20 cellular contexts compared by ENCODE assay signal in the genomic region with DNA sequence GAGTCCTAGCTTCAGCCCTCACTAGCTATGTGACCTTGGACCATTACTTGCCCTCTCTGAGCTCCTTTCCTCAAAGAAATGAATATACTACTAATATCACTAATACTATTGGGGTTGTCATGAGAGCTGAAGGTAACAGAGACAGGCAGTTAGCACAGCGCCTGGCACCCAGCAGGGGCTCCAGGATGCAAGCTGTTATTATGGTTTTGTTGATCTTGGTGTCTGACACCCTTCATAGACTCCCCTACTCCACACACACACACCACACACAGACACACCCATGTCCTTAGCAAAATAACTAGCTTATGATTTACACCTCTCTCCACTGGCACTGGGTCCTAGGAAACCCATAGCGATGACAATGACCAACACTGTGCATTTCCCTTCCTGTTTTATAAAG.
DNase-seq lines count a peak whose midpoint lies in the region; FAIRE-seq and TF ChIP-seq lines count a peak whose summit lies in the region.
"Had no signal": no experiment of that assay in that cellular context is flagged by ENCODE, and none has a peak within 500 bp of the region (broad histone marks: within the 10 kb centered on the region; RNA-seq: fewer than 3 reads in every experiment).

No MANE protein-coding gene starts in this region.

- H3K36me3 ChIP-seq in H1 (ENCODE audit: control insufficient read depth in 2 of 4, insufficient read depth in 4 of 4, low read length in 3 of 4), result no peaks in the 10 kb centered on the region
- no peaks in the 10 kb centered on the region for H3K36me3 ChIP-seq in Peyer's patch
- H3K36me3 ChIP-seq: BE2C, SJCRH30 had no signal

- no peak for TF ChIP-seq EP300 in H1 (IDR thresholded peaks at IDR 0.05; ENCODE audit: borderline replicate concordance in 1 of 2, low read depth in 2 of 2, low read length in 2 of 2)

- peaks cover 1 to 14% (median 8%) of the 10 kb centered on the region in 4 experiments for H3K4me1 ChIP-seq in H1 (replicated peaks in 1 of 4; ENCODE audit: control insufficient read depth in 3 of 4, insufficient read depth in 4 of 4, low read length in 3 of 4)
- H3K4me1 ChIP-seq in Peyer's patch, result no peaks in the 10 kb centered on the region

- no peak overlapping the region for H2AFZ ChIP-seq in H1 (ENCODE audit: low read length)

- H4K20me1 ChIP-seq in H1 (replicated peaks in 1 of 2; ENCODE audit: control insufficient read depth in 1 of 2, insufficient read depth in 2 of 2, low read length in 2 of 2), result no peaks in the 10 kb centered on the region

- no peak overlapping the region for H3K23ac ChIP-seq in H1 (ENCODE audit: insufficient read length)

- H3K4me2 ChIP-seq in H1 (ENCODE audit: insufficient read depth in 1 of 2, low read depth in 2 of 2, low read length in 2 of 2), result no peak overlapping the region

- CTCF ChIA-PET in H1 (lab: Charles Lee; ENCODE audit: partially characterized antibody), result interaction anchor here (0.8 to 1.6 kb wide), 7 partner anchors 8 to 70 kb away, joined by 3 to 5 read pairs (median 3); no protein-coding TSS in a partner anchor

- WGBS in H1 (ENCODE audit: extremely low coverage in 1 of 2, insufficient coverage in 1 of 2, insufficient read length in 1 of 2, insufficient replicate concordance in 2 of 2, low coverage in 1 of 2, low lambda C conversion rate in 2 of 2, missing lambda C conversion rate in 1 of 2), 2 experiments, result 86% methylated on average over 2 of the region's 2 CpGs; no CpG with 5 or more reads in 1 of the 2 experiments

- H3K79me1 ChIP-seq in H1 (ENCODE audit: low read depth, low read length), result no peaks in the 10 kb centered on the region

- H4K5ac ChIP-seq in H1 (ENCODE audit: insufficient read length, low read depth, low read length), result no peak overlapping the region

- no peak overlapping the region for H2BK15ac ChIP-seq in H1 (ENCODE audit: low read length)

- no peak overlapping the region for H3K56ac ChIP-seq in H1 (replicated peaks; ENCODE audit: insufficient read length, low read depth, low read length)

- no peak overlapping the region for H3K14ac ChIP-seq in H1 (ENCODE audit: insufficient read length)

- no peak overlapping the region; the same call in none of the 2 replicates for H2AK5ac ChIP-seq in H1 (ENCODE audit: low read depth, low read length)

- FAIRE-seq in H1 (lab: Jason Lieb, UNC), result no peak
- FAIRE-seq: GM12878 had no signal

- H4K91ac ChIP-seq in H1 (replicated peaks; ENCODE audit: insufficient read length, low read length), result no peak overlapping the region

- H3K4me3 ChIP-seq in H1 (ENCODE audit: extremely low read depth in 1 of 4, insufficient read depth in 2 of 4, low read depth in 3 of 4, low read length in 4 of 4) (no peak overlapping the region), Peyer's patch (no peak overlapping the region)
- H3K4me3 ChIP-seq: GM12878, SJCRH30 had no signal

- H3K27me3 ChIP-seq in H1 (replicated peaks in 1 of 4; ENCODE audit: control insufficient read depth in 3 of 4, extremely low read depth in 1 of 4, insufficient read depth in 3 of 4, low read length in 3 of 4), result no peaks in the 10 kb centered on the region
- no peaks in the 10 kb centered on the region for H3K27me3 ChIP-seq in Peyer's patch
- H3K27me3 ChIP-seq: BE2C, SJCRH30 had no signal

- POLR2A ChIA-PET in H1 (lab: Charles Lee; ENCODE audit: partially characterized antibody), result interaction anchor here (1.0 to 3.3 kb wide), 4 partner anchors 13 to 87 kb away, joined by 3 to 10 read pairs (median 3); no protein-coding TSS in a partner anchor

- TF ChIP-seq POLR2A in H1 (IDR thresholded peaks at IDR 0.05; ENCODE audit: control extremely low read depth in 1 of 2, low read depth in 2 of 2, low read length in 2 of 2) (no peak), Peyer's patch (IDR thresholded peaks at IDR 0.05) (no peak)

- no peak overlapping the region for H2BK5ac ChIP-seq in H1 (ENCODE audit: low read depth, low read length)

- no peaks in the 10 kb centered on the region for H3K79me2 ChIP-seq in H1 (ENCODE audit: control insufficient read depth in 1 of 2, insufficient read depth in 2 of 2, low read length in 2 of 2)

- H3K9me3 ChIP-seq in H1 (ENCODE audit: insufficient read depth in 2 of 2, low read depth in 1 of 2, low read length in 1 of 2), result no peaks in the 10 kb centered on the region
- no peaks in the 10 kb centered on the region for H3K9me3 ChIP-seq in Peyer's patch
- H3K9me3 ChIP-seq: BE2C, SJCRH30 had no signal

- H2BK12ac ChIP-seq in H1 (ENCODE audit: low read depth, low read length), result no peak overlapping the region

- no peak overlapping the region for H3K27ac ChIP-seq in H1 (ENCODE audit: low read depth, low read length)
- no peak overlapping the region for H3K27ac ChIP-seq in Peyer's patch
- H3K27ac ChIP-seq: 22Rv1, RWPE1, SJCRH30 had no signal

- H4K8ac ChIP-seq in H1 (ENCODE audit: extremely low read depth, insufficient read depth, low read length), result no peak overlapping the region

- TF ChIP-seq CTCF in H1 (IDR thresholded peaks at IDR 0.05; ENCODE audit: control extremely low read depth in 1 of 3, insufficient read depth in 1 of 3, low read depth in 1 of 3, low read length in 3 of 3) (no peak), Peyer's patch (IDR thresholded peaks at IDR 0.05) (no peak)

- no peak for TF ChIP-seq RAD21 in H1 (IDR thresholded peaks at IDR 0.05 in 1 of 2, conservative IDR thresholded peaks at IDR 0.05 in 1 of 2; ENCODE audit: low read depth in 2 of 2, low read length in 2 of 2)

- no peak overlapping the region for H3K4ac ChIP-seq in H1 (replicated peaks; ENCODE audit: insufficient read length, low read depth, low read length)

- no peaks in the 10 kb centered on the region for H3K23me2 ChIP-seq in H1 (ENCODE audit: low read depth, low read length)

- no peak overlapping the region for H3K9ac ChIP-seq in H1 (replicated peaks in 1 of 4; ENCODE audit: extremely low read depth in 1 of 4, low read depth in 3 of 4, low read length in 3 of 4)

- H3K18ac ChIP-seq in H1 (ENCODE audit: extremely low read depth, low read length), result no peak overlapping the region

- DNase-seq in DMS 273 (lab: John Stamatoyannopoulos, UW; ENCODE audit: unreplicated experiment) (peak; percentile 31), DMS 273 treated with DMSO at 0.1 percent for 48 hours (lab: John Stamatoyannopoulos, UW) (no peak), NCI-H1694 (lab: John Stamatoyannopoulos, UW) (peak; percentile 39), NCI-H446 treated with DMSO at 0.1 percent for 48 hours (lab: John Stamatoyannopoulos, UW) (peak; percentile 5), H1 (ENCODE audit: low read depth in 1 of 2, low spot score in 2 of 2) (no peak), Peyer's patch (no peak), NCI-H2196 treated with DMSO at 0.1 percent for 48 hours (lab: John Stamatoyannopoulos, UW; ENCODE audit: unreplicated experiment) (no peak), SKM-1 (lab: John Stamatoyannopoulos, UW; ENCODE audit: unreplicated experiment) (no peak)
- DNase-seq: BE2C; Calu3; CD4-positive, alpha-beta T cell; DND-41; GDM1; NCI-H1048; NCI-H187 treated with DMSO at 0.1 percent for 48 hours; SJCRH30; SW 1271 had no signal

- H2BK120ac ChIP-seq in H1 (replicated peaks; ENCODE audit: low read depth, low read length), result no peak overlapping the region

- H2BK20ac ChIP-seq in H1 (ENCODE audit: low read length), result 0 out of 2 replicates have a peak overlapping the region, but pooled peaks have one; percentile 76

TF ChIP-seq in H1, 55 proteins besides CTCF, POLR2A, EP300 and RAD21 (continues in another document):
- no peak for TF ChIP-seq CEBPB (IDR thresholded peaks at IDR 0.05; ENCODE audit: low read depth, low read length)
- TF ChIP-seq E2F6 (IDR thresholded peaks at IDR 0.05), result no peak
- TF ChIP-seq SP1 (IDR thresholded peaks at IDR 0.05; ENCODE audit: low read depth, low read length), result no peak
- no peak for TF ChIP-seq TEAD4 (IDR thresholded peaks at IDR 0.05; ENCODE audit: low read depth, low read length)
- no peak for TF ChIP-seq ASH2L (IDR thresholded peaks at IDR 0.05; ENCODE audit: low read length)
- TF ChIP-seq ZNF274 (IDR thresholded peaks at IDR 0.05; ENCODE audit: borderline replicate concordance, extremely low read depth, low read length), result no peak

Comparison
In these comparisons a context has a peak if more than half of its experiments do, and no peak if none do; other contexts are left out.
1. DNase-seq: peak in DMS 273 (single experiment), NCI-H1694 (single experiment) and NCI-H446 treated with DMSO at 0.1 percent for 48 hours (single experiment); none in DMS 273 treated with DMSO at 0.1 percent for 48 hours (single experiment), H1 (0 of 2), Peyer's patch (0 of 3), NCI-H2196 treated with DMSO at 0.1 percent for 48 hours (single experiment) and SKM-1 (single experiment).